Comparison of ENCODE assay signal across 7 cellular contexts in the genomic region with DNA sequence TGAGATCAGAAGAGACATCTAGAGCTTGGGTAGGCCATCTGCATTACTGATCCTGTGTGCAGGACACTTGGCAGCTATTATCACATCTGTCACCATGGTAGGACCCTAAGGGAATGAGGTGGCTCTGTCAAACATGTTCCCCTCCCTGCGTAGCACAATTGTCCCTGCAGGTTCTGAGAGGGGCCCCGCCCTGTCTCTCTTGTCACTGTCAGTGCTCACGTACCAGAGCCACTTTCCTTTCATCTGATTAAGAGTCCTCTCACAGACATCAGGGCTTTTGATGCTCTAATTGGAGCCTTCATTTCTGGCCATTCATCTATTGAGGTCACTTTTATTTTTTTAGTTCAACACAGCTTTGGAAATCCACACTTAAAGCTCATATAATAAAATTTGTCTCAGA. TPM values are rescaled to one million over a fixed set of nuclear protein-coding genes. Genes with fewer than 3 reads are reported as not detected.
"Had no signal": no experiment of that assay in that cellular context is flagged by ENCODE, and none has a peak within 500 bp of the region (broad histone marks: within the 10 kb centered on the region; RNA-seq: fewer than 3 reads in every experiment).

No MANE protein-coding gene starts in this region.

- ATAC-seq: GM23338 had no signal

- H3K4me3 ChIP-seq: GM23338 had no signal

- H2AFZ ChIP-seq: GM23338 had no signal

- FAIRE-seq: H1, H54, HTR-8/SVneo had no signal

- H3K4me2 ChIP-seq: GM23338 had no signal

- DNase-seq: H9, HCEC 1CT, IMR-90 had no signal

RNA-seq across cellular contexts. Expression of a gene that starts 38.5 kb away (rescaled TPM):
- polyA plus RNA-seq: IMR-90 had no signal
